13 cellular contexts compared by ENCODE assay signal in the genomic region with DNA sequence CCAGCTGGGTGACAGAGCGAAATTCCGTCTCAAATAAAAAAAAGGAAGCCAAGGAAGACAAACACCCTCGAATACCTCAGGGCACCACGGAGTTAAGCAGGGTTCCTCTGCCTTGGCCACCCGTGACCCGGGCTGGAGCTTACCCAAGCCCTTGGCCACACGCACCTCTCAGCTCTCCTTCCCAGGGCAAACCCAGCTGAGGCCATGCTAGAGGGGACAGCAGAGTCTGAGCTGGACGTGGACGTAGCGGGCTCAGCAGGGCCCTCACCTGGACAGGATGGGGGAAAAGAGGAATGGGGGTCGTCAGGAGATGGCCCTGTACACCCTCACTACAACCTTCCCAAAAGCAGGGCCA. TPM values are rescaled to one million over a fixed set of nuclear protein-coding genes. Genes with fewer than 3 reads are reported as not detected.
A peak's percentile ranks its signal among the peaks of the same experiment; 100 is the strongest.
DNase-seq lines count a peak whose midpoint lies in the region; ATAC-seq, FAIRE-seq and TF ChIP-seq lines count a peak whose summit lies in the region.
"Had no signal": no experiment of that assay in that cellular context is flagged by ENCODE, and none has a peak within 500 bp of the region (broad histone marks: within the 10 kb centered on the region; RNA-seq: fewer than 3 reads in every experiment).

No MANE protein-coding gene starts in this region.

- H3K36me3 ChIP-seq in Peyer's patch (peaks cover 0 to 58% (median 0%) of the 10 kb centered on the region in 3 donors), pancreas (peaks cover 2 to 56% (median 54%) of the 10 kb centered on the region in 3 donors)

- DNase-seq in Peyer's patch (peak in 2 of 3 donors; percentile 50 to 51), left cardiac atrium (peak; percentile 42), pancreas (peak; percentile 20 to 72 (median 48)), globus pallidus (ENCODE audit: low spot score) (no peak), DMS53 (lab: John Stamatoyannopoulos, UW) (no peak), putamen (ENCODE audit: low spot score) (no peak)
- no peak for DNase-seq in activated CD4-positive, alpha-beta T cell treated with anti-CD3 and anti-CD28 coated beads for 1 hour
- DNase-seq: amniotic stem cell, NCI-H187 treated with DMSO at 0.1 percent for 48 hours had no signal

- 66 to 73% methylated on average over 11 of the region's 11 CpGs for WGBS in pancreas, 2 donors

- H3K4me3 ChIP-seq in Peyer's patch, result no peak overlapping the region
- no peak overlapping the region for H3K4me3 ChIP-seq in pancreas

- intact Hi-C loops in left cardiac atrium (cut with DNase I), result no loop called here
- intact Hi-C loops in pancreas (cut with DNase I), result no loop called here

- TF ChIP-seq CTCF in 22Rv1 (IDR thresholded peaks at IDR 0.05) (no peak), Peyer's patch (IDR thresholded peaks at IDR 0.05) (no peak), pancreas (IDR thresholded peaks at IDR 0.05) (no peak)

- H3K4me1 ChIP-seq in Peyer's patch, result peaks cover 0 to 19% (median 1%) of the 10 kb centered on the region in 4 donors
- peaks cover 4 to 6% (median 5%) of the 10 kb centered on the region in 3 donors for H3K4me1 ChIP-seq in pancreas
- H3K4me1 ChIP-seq: foreskin keratinocyte had no signal

- no peak for FAIRE-seq in pancreas (lab: Jason Lieb, UNC)
- FAIRE-seq: islet of Langerhans had no signal

- ATAC-seq in left cardiac atrium (no peak), pancreas (no peak)

- H3K27me3 ChIP-seq in Peyer's patch, result no peaks in the 10 kb centered on the region
- no peaks in the 10 kb centered on the region for H3K27me3 ChIP-seq in pancreas
- H3K27me3 ChIP-seq: foreskin keratinocyte had no signal

- H3K9me3 ChIP-seq in Peyer's patch, result no peaks in the 10 kb centered on the region
- H3K9me3 ChIP-seq in pancreas, result no peaks in the 10 kb centered on the region

- TF ChIP-seq POLR2A in Peyer's patch (IDR thresholded peaks at IDR 0.05), result no peak

- peak overlapping the region; percentile 96 for H3K27ac ChIP-seq in 22Rv1
- peak overlapping the region in 3 of 4 donors; percentile 85 to 89 (median 86) for H3K27ac ChIP-seq in Peyer's patch
- peak overlapping the region in 1 of 4 donors; percentile 92 for H3K27ac ChIP-seq in pancreas
- H3K27ac ChIP-seq: foreskin keratinocyte had no signal

RNA-seq across cellular contexts. Expression of a gene that starts 12.2 kb away (rescaled TPM):
- total RNA-seq in Peyer's patch (100 to 1,000 TPM in 3 of 4 donors, 10 to 100 TPM in 1; 67.6 to 143 (median 119) TPM), left cardiac atrium (100 to 1,000 TPM; 125 to 134 TPM), pancreas (100 to 1,000 TPM in 2 of 6 donors, 10 to 100 TPM in 4; 17.5 to 105 (median 67.6) TPM)
- polyA plus RNA-seq in pancreas, result 100 to 1,000 TPM; 107 to 158 TPM

RNA-seq across cellular contexts. Expression of a gene that starts 16.1 kb away (rescaled TPM):
- not detected for total RNA-seq in Peyer's patch
- total RNA-seq in left cardiac atrium, result under 1 TPM; 0.38 to 0.47 TPM
- total RNA-seq in pancreas, result not detected
- under 1 TPM; 0.08 to 0.16 TPM for polyA plus RNA-seq in pancreas

RNA-seq across cellular contexts. Expression of a gene that starts 21.7 kb away (rescaled TPM):
- total RNA-seq in Peyer's patch (not detected), left cardiac atrium (not detected), pancreas (not detected)
- under 1 TPM in 1 of 2 donors, not detected in 1; 0.35 TPM for polyA plus RNA-seq in pancreas
- total RNA-seq: LHCN-M2 had no signal

RNA-seq across cellular contexts. Expression of a gene that starts 22.7 kb away (rescaled TPM):
- total RNA-seq in Peyer's patch (10 to 100 TPM; 10.7 to 40.2 (median 32.4) TPM), left cardiac atrium (10 to 100 TPM; 59.1 to 72.3 TPM), pancreas (10 to 100 TPM; 19.5 to 35.7 (median 29.6) TPM)
- polyA plus RNA-seq in pancreas, result 10 to 100 TPM; 29.8 to 82.0 TPM

RNA-seq across cellular contexts. Expression of a gene that starts 36.1 kb away (rescaled TPM):
- total RNA-seq in Peyer's patch (10 to 100 TPM in 3 of 4 donors, 1 to 10 TPM in 1; 6.5 to 27.2 (median 16.4) TPM), left cardiac atrium (1 to 10 TPM; 6.8 to 8.0 TPM), pancreas (10 to 100 TPM in 1 of 6 donors, 1 to 10 TPM in 5; 5.2 to 10.2 (median 6.3) TPM)
- 10 to 100 TPM in 1 of 2 donors, 1 to 10 TPM in 1; 5.7 to 11.1 TPM for polyA plus RNA-seq in pancreas

Comparison
In these comparisons a context has a peak if more than half of its experiments do, and no peak if none do; other contexts are left out.
1. DNase-seq: peak in Peyer's patch (2 of 3), left cardiac atrium (single experiment) and pancreas (6 of 6); none in globus pallidus (single experiment), DMS53 (single experiment), putamen (single experiment) and activated CD4-positive, alpha-beta T cell treated with anti-CD3 and anti-CD28 coated beads for 1 hour (single experiment).